Comparison of ENCODE assay signal across 8 cellular contexts in genomic region chr1:3693321-3693720, GRCh38. TPM values are rescaled to one million over a fixed set of nuclear protein-coding genes. Genes with fewer than 3 reads are reported as not detected.
"Had no signal": no experiment of that assay in that cellular context is flagged by ENCODE, and none has a peak within 500 bp of the region (broad histone marks: within the 10 kb centered on the region; RNA-seq: fewer than 3 reads in every experiment).

No MANE protein-coding gene starts in this region.

- H3K4me3 Mint-ChIP-seq: GM23338, H9, IgD-negative memory B cell had no signal

- H3K4me2 ChIP-seq: GM23338, KMS-11 had no signal

- DNase-seq: H9, HCEC 1CT, KBM-7 had no signal

- H3K9ac ChIP-seq: KMS-11 had no signal

- H3K4me3 ChIP-seq: GM23338 had no signal

- H3K36me3 Mint-ChIP-seq: IgD-negative memory B cell had no signal

- H3K27ac Mint-ChIP-seq: GM23338, H9, IgD-negative memory B cell had no signal

- H3K9me3 Mint-ChIP-seq: GM23338, IgD-negative memory B cell had no signal

- H3K27ac ChIP-seq: KMS-11 had no signal

RNA-seq across cellular contexts. Expression of gene CCDC27, which starts 58.9 kb away (rescaled TPM):
- total RNA-seq: H1, H9, HT-29 had no signal
